ENCODE assay signal across 27 cellular contexts in genomic region chr3:94875149-94875548, GRCh38.
DNase-seq lines count a peak whose midpoint lies in the region; ATAC-seq and TF ChIP-seq lines count a peak whose summit lies in the region.
"Had no signal": no experiment of that assay in that cellular context is flagged by ENCODE, and none has a peak within 500 bp of the region (broad histone marks: within the 10 kb centered on the region; RNA-seq: fewer than 3 reads in every experiment).

No MANE protein-coding gene starts in this region.

- peaks cover 2% of the 10 kb centered on the region for H3K9me3 Mint-ChIP-seq in neural progenitor cell

- H3K9ac ChIP-seq in neural progenitor cell = no peak overlapping the region
- no peak overlapping the region for H3K9ac ChIP-seq in GM23248
- H3K9ac ChIP-seq: BLaER1, KMS-11 had no signal

- H4K20me1 ChIP-seq in neural progenitor cell (ENCODE audit: low read depth) = no peaks in the 10 kb centered on the region
- H4K20me1 ChIP-seq in GM23248 (ENCODE audit: insufficient read depth) = no peaks in the 10 kb centered on the region
- H4K20me1 ChIP-seq: BLaER1 had no signal

- no peaks in the 10 kb centered on the region for H3K27me3 ChIP-seq in neural progenitor cell
- H3K27me3 ChIP-seq in GM23248 (replicated peaks; ENCODE audit: insufficient read depth) = no peaks in the 10 kb centered on the region
- H3K27me3 ChIP-seq: BLaER1 had no signal

- H3K4me2 ChIP-seq in neural progenitor cell (no peak overlapping the region), GM23248 (ENCODE audit: unreplicated experiment) (no peak overlapping the region)
- H3K4me2 ChIP-seq: BLaER1, GM23338, KMS-11, PC-9 had no signal

- no peak overlapping the region for H3K27ac Mint-ChIP-seq in neural progenitor cell
- H3K27ac Mint-ChIP-seq: CD4-positive, CD25-positive, alpha-beta regulatory T cell; GM23338; HFFc6; IgD-negative memory B cell had no signal

- intact Hi-C loops in Right ventricle myocardium inferior (cut with DNase I) (no loop called here), cardiac septum (cut with DNase I) (no loop called here)

- H3K9me2 ChIP-seq in GM23248 (ENCODE audit: insufficient read depth) = no peaks in the 10 kb centered on the region; the same call in 1 of the 2 replicates

- ATAC-seq in Right ventricle myocardium inferior (no peak), HG02642 (IDR thresholded peaks at IDR 0.05; ENCODE audit: poor library complexity, unreplicated experiment) (no peak)
- ATAC-seq: GM23338 had no signal

- 30 to 47% methylated on average over 1 of the region's 1 CpG for WGBS in GM23248 (ENCODE audit: low coverage in 1 of 2, low lambda C conversion rate in 2 of 2, missing lambda C conversion rate in 2 of 2), 2 experiments

- H3K36me3 ChIP-seq in neural progenitor cell (no peaks in the 10 kb centered on the region), GM23248 (ENCODE audit: low read depth) (no peaks in the 10 kb centered on the region)
- H3K36me3 ChIP-seq: BLaER1, HAP-1 had no signal

- H3K27ac ChIP-seq in neural progenitor cell (no peak overlapping the region), GM23248 (no peak overlapping the region)
- H3K27ac ChIP-seq: BLaER1, HL-60, KMS-11, PC-9, SK-N-MC had no signal

- no peaks in the 10 kb centered on the region for H3K4me1 ChIP-seq in neural progenitor cell
- no peaks in the 10 kb centered on the region for H3K4me1 ChIP-seq in GM23248 (ENCODE audit: insufficient read depth)
- H3K4me1 ChIP-seq: BLaER1, HAP-1 had no signal

- H3K4me3 Mint-ChIP-seq in neural progenitor cell = no peak overlapping the region
- H3K4me3 Mint-ChIP-seq: CD4-positive, CD25-positive, alpha-beta regulatory T cell; GM23338; HFFc6; IgD-negative memory B cell had no signal

- H2AFZ ChIP-seq in neural progenitor cell (replicated peaks) (no peak overlapping the region), GM23248 (no peak overlapping the region)
- H2AFZ ChIP-seq: GM23338, PC-9 had no signal

- H3K4me3 ChIP-seq in neural progenitor cell = no peak overlapping the region
- H3K4me3 ChIP-seq in GM23248 = no peak overlapping the region
- H3K4me3 ChIP-seq: BLaER1, GM23338, HAP-1, PC-9, SK-N-MC had no signal

- H3K4me1 Mint-ChIP-seq in neural progenitor cell = no peaks in the 10 kb centered on the region
- H3K4me1 Mint-ChIP-seq: CD4-positive, CD25-positive, alpha-beta regulatory T cell; GM23338; IgD-negative memory B cell had no signal

- peak in 2 of 3 experiments; percentile 12 to 39 for DNase-seq in NCI-H1417 (lab: John Stamatoyannopoulos, UW)
- DNase-seq in NCI-H1417 treated with DMSO at 0.1 percent for 48 hours (lab: John Stamatoyannopoulos, UW) = no peak
- DNase-seq in Right ventricle myocardium inferior (ENCODE audit: missing footprints) = peak; percentile 58
- DNase-seq in cardiac septum (ENCODE audit: low spot score) = no peak
- DNase-seq in neural progenitor cell (ENCODE audit: low spot score) = peak; percentile 4
- DNase-seq in GM23248 = no peak
- no peak for DNase-seq in OCI-M2 (lab: John Stamatoyannopoulos, UW; ENCODE audit: unreplicated experiment)
- DNase-seq: 8988T; ACHN; CD4-positive, CD25-positive, alpha-beta regulatory T cell; DMS153; HFFc6; MM.1S; NCI-H1930; NCI-H2107; NCI-H774; NK-92 treated with Interleukin-12 subunit alpha and Interleukin-12 subunit beta, amount 100 ng/mL, for 24 hours; PC-9; Right ventricle myocardium superior had no signal

- in situ Hi-C loops in GM23248 (cut with MboI) = no loop called here

- H3K9me3 ChIP-seq in neural progenitor cell (ENCODE audit: low read depth) = no peaks in the 10 kb centered on the region
- H3K9me3 ChIP-seq in GM23248 (ENCODE audit: low read depth) = peaks cover 3% of the 10 kb centered on the region
- H3K9me3 ChIP-seq: HAP-1 had no signal

- H3K27me3 Mint-ChIP-seq in neural progenitor cell (ENCODE audit: insufficient read depth, low read depth) = no peaks in the 10 kb centered on the region
- H3K27me3 Mint-ChIP-seq: CD4-positive, CD25-positive, alpha-beta regulatory T cell; IgD-negative memory B cell had no signal

- H3K79me2 ChIP-seq in neural progenitor cell (ENCODE audit: low read depth) = no peaks in the 10 kb centered on the region
- no peaks in the 10 kb centered on the region for H3K79me2 ChIP-seq in GM23248 (ENCODE audit: insufficient read depth)

- no peaks in the 10 kb centered on the region for H3F3A ChIP-seq in neural progenitor cell (ENCODE audit: low read depth)
- H3F3A ChIP-seq in GM23248 (ENCODE audit: insufficient read depth) = no peaks in the 10 kb centered on the region

- no peaks in the 10 kb centered on the region for H3K36me3 Mint-ChIP-seq in neural progenitor cell
- H3K36me3 Mint-ChIP-seq: CD4-positive, CD25-positive, alpha-beta regulatory T cell; IgD-negative memory B cell had no signal

- no peak for TF ChIP-seq CTCF in neural progenitor cell (IDR thresholded peaks at IDR 0.05)

Comparison
In these comparisons a context has a peak if more than half of its experiments do, and no peak if none do; other contexts are left out.
1. DNase-seq: peak in NCI-H1417 (2 of 3), Right ventricle myocardium inferior (single experiment) and neural progenitor cell (single experiment); none in NCI-H1417 treated with DMSO at 0.1 percent for 48 hours (single experiment), cardiac septum (single experiment), GM23248 (single experiment) and OCI-M2 (single experiment).